8 cellular contexts compared by ENCODE assay signal in genomic region chr10:67386841-67387533, GRCh38.
A peak's percentile ranks its signal among the peaks of the same experiment; 100 is the strongest.
DNase-seq lines count a peak whose midpoint lies in the region; ATAC-seq, FAIRE-seq and TF ChIP-seq lines count a peak whose summit lies in the region.
"Not testable (repeated sequence)": the region's sequence is repeated elsewhere in the genome, so short reads cannot be mapped to it uniquely, and the experiment has no call there.

No MANE protein-coding gene starts in this region.

- H3K9me3 Mint-ChIP-seq in activated T-helper 17 cell treated with anti-CD3 and anti-CD28 coated beads, Interleukin-2, amount 50 U/mL, for 72 hours; osteocyte (ENCODE audit: unreplicated experiment): not testable (repeated sequence)

- TF ChIP-seq CTCF in coronary artery (IDR thresholded peaks at IDR 0.05); heart right ventricle (IDR thresholded peaks at IDR 0.05); HepG2 (CRISPR knock-in tag; IDR thresholded peaks at IDR 0.05); osteocyte (IDR thresholded peaks at IDR 0.05): not testable (repeated sequence)

- peak overlapping the region; percentile 67 for H3K4me3 ChIP-seq in coronary artery
- peak overlapping the region in 7 of 10 donors; percentile 8 to 40 (median 24) for H3K4me3 ChIP-seq in heart right ventricle
- H3K4me3 ChIP-seq in HepG2 (replicated peaks in 1 of 3; ENCODE audit: insufficient read depth in 1 of 3, low read depth in 2 of 3, low read length in 3 of 3), result not testable (repeated sequence)

- CTCF ChIA-PET in HepG2 (lab: Yijun Ruan, JAX; ENCODE audit: low intra/inter-chr PET ratio, low total read pairs), result not testable (repeated sequence)

- not testable (repeated sequence) for H3K27me3 ChIP-seq in heart right ventricle; HepG2 (ENCODE audit: control insufficient read depth in 1 of 2, insufficient read depth in 2 of 2, low read length in 2 of 2)

- not testable (repeated sequence) for ATAC-seq in activated T-helper 17 cell treated with anti-CD3 and anti-CD28 coated beads, Interleukin-2, amount 50 U/mL, for 72 hours (replicated peaks); heart right ventricle; HepG2

- not testable (repeated sequence) for H3K4me1 ChIP-seq in heart right ventricle; HepG2 (ENCODE audit: insufficient read depth, low read length)

- peak overlapping the region; percentile 12; the same call in 1 of the 2 replicates for H3K4me2 ChIP-seq in HepG2 (ENCODE audit: low read depth, low read length)

- H3K27ac Mint-ChIP-seq in activated T-helper 17 cell treated with anti-CD3 and anti-CD28 coated beads, Interleukin-2, amount 50 U/mL, for 72 hours; osteocyte (ENCODE audit: unreplicated experiment): not testable (repeated sequence)

- 26 to 30% methylated on average over 33 of the region's 33 CpGs for WGBS in heart right ventricle, 2 donors
- 10% methylated on average over 18 of the region's 33 CpGs for WGBS in HepG2 (ENCODE audit: low lambda C conversion rate)

- TF ChIP-seq POLR2A in HepG2 (IDR thresholded peaks at IDR 0.05; ENCODE audit: insufficient read depth in 1 of 2, low read depth in 2 of 2, low read length in 2 of 2), result not testable (repeated sequence)

- POLR2A ChIA-PET in HepG2 (lab: Yijun Ruan, JAX), result not testable (repeated sequence)

- not testable (repeated sequence) for BruUV-seq in HepG2 (replicated peaks; lab: Mats Ljungman, UMichigan)

- not testable (repeated sequence) for TF ChIP-seq RAD21 in HepG2 (CRISPR knock-in tag; IDR thresholded peaks at IDR 0.05)

- not testable (repeated sequence) for H3K27me3 Mint-ChIP-seq in activated T-helper 17 cell treated with anti-CD3 and anti-CD28 coated beads, Interleukin-2, amount 50 U/mL, for 72 hours; osteocyte (ENCODE audit: unreplicated experiment)

- not testable (repeated sequence) for H3K36me3 ChIP-seq in heart right ventricle; HepG2 (replicated peaks in 1 of 2; ENCODE audit: control insufficient read depth in 1 of 2, insufficient read depth in 2 of 2, low read length in 2 of 2)

- in situ Hi-C loops in HepG2 (cut with HindIII; ENCODE audit: extremely low pct_ligation_motif_present, low pct_unique_long_range_greater_than_20kb), result not testable (repeated sequence)

- not testable (repeated sequence) for TF ChIP-seq EP300 in HepG2 (IDR thresholded peaks at IDR 0.05; ENCODE audit: low read depth in 2 of 2, low read length in 2 of 2); HepG2 (CRISPR knock-in tag; IDR thresholded peaks at IDR 0.05; ENCODE audit: borderline replicate concordance)

- H3K79me2 ChIP-seq in HepG2 (ENCODE audit: insufficient read depth, low read length), result not testable (repeated sequence)

- DNase-seq in ELF-1 (ENCODE audit: low read depth, low spot score) (peak; percentile 25), NCI-H69 (lab: John Stamatoyannopoulos, UW) (peak; percentile 5), superior temporal gyrus (ENCODE audit: extremely low spot score) (peak; percentile 10)
- not testable (repeated sequence) for DNase-seq in coronary artery (ENCODE audit: low spot score); heart right ventricle; HepG2 (ENCODE audit: low spot score); osteocyte (ENCODE audit: extremely low spot score, unreplicated experiment)

- H3K9me3 ChIP-seq in heart right ventricle; HepG2 (ENCODE audit: low read length): not testable (repeated sequence)

- H3K36me3 Mint-ChIP-seq in activated T-helper 17 cell treated with anti-CD3 and anti-CD28 coated beads, Interleukin-2, amount 50 U/mL, for 72 hours (ENCODE audit: low read depth); osteocyte (ENCODE audit: unreplicated experiment): not testable (repeated sequence)

- not testable (repeated sequence) for H3K4me1 Mint-ChIP-seq in activated T-helper 17 cell treated with anti-CD3 and anti-CD28 coated beads, Interleukin-2, amount 50 U/mL, for 72 hours; osteocyte (ENCODE audit: unreplicated experiment)

- not testable (repeated sequence) for H2AFZ ChIP-seq in HepG2 (ENCODE audit: low read length)

- not testable (repeated sequence) for H3K27ac ChIP-seq in coronary artery; heart right ventricle; HepG2 (ENCODE audit: extremely low read length, insufficient read depth, low read length)

- peak overlapping the region; percentile 59 for H3K4me3 Mint-ChIP-seq in activated T-helper 17 cell treated with anti-CD3 and anti-CD28 coated beads, Interleukin-2, amount 50 U/mL, for 72 hours
- H3K4me3 Mint-ChIP-seq in osteocyte (ENCODE audit: unreplicated experiment), result peak overlapping the region; percentile 55

- FAIRE-seq in HepG2 (lab: Jason Lieb, UNC), result not testable (repeated sequence)

- not testable (repeated sequence) for H3K9ac ChIP-seq in HepG2 (ENCODE audit: insufficient read depth, low read depth, low read length)

- H4K20me1 ChIP-seq in HepG2 (ENCODE audit: insufficient read depth, low read length), result not testable (repeated sequence)

- intact Hi-C loops in heart right ventricle (cut with DNase I); HepG2 (cut with micrococcal nuclease; ENCODE audit: unreplicated experiment): not testable (repeated sequence)

TF ChIP-seq in HepG2, 621 proteins besides CTCF, POLR2A, EP300 and RAD21:
- TF ChIP-seq, protein P1, sequence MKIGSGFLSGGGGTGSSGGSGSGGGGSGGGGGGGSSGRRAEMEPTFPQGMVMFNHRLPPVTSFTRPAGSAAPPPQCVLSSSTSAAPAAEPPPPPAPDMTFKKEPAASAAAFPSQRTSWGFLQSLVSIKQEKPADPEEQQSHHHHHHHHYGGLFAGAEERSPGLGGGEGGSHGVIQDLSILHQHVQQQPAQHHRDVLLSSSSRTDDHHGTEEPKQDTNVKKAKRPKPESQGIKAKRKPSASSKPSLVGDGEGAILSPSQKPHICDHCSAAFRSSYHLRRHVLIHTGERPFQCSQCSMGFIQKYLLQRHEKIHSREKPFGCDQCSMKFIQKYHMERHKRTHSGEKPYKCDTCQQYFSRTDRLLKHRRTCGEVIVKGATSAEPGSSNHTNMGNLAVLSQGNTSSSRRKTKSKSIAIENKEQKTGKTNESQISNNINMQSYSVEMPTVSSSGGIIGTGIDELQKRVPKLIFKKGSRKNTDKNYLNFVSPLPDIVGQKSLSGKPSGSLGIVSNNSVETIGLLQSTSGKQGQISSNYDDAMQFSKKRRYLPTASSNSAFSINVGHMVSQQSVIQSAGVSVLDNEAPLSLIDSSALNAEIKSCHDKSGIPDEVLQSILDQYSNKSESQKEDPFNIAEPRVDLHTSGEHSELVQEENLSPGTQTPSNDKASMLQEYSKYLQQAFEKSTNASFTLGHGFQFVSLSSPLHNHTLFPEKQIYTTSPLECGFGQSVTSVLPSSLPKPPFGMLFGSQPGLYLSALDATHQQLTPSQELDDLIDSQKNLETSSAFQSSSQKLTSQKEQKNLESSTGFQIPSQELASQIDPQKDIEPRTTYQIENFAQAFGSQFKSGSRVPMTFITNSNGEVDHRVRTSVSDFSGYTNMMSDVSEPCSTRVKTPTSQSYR (CRISPR knock-in tag; IDR thresholded peaks at IDR 0.05; ENCODE audit: borderline replicate concordance), result peak; percentile 68; the same call in 1 of the 2 replicates
- TF ChIP-seq ZNF687 (CRISPR knock-in tag; IDR thresholded peaks at IDR 0.05) (0 out of 2 replicates have a peak, but pooled peaks have one; percentile 9), ZBTB7B (CRISPR knock-in tag; IDR thresholded peaks at IDR 0.05) (0 out of 2 replicates have a peak, but pooled peaks have one; percentile 26)
TF ChIP-seq in HepG2: peak in this region for 3; not testable (repeated sequence) for 618.
